40 cellular contexts compared by ENCODE assay signal in the genomic region with DNA sequence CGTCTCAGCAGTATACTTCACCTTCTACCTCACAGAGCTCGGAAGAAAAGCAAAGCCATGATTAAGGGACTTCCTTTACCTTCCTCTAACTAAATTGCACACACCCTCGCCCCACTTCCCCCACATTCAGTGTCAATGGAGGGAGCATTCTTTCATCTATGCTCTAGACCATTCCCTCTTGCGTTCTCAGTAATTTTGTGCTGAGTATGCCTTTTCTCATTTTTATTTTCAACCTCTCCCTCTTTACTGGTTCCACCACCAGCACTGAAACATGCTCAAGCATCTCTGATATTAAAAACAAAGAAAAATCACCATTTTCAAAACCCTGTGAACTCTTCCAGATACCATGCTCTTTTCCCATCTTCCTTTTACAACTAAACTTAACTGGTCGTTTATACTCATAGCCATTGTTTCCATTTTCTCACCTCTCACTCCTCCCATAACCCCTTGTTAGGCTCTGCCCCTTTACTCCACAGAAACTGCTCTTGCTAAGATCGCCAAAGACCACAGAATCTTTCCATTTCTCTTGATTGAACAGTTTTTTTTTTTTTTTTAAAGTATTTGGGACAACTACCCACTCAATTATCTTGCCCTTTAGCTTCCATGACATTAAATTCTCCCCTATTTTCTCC. TPM values are rescaled to one million over a fixed set of nuclear protein-coding genes. Genes with fewer than 3 reads are reported as not detected.
"Had no signal": no experiment of that assay in that cellular context is flagged by ENCODE, and none has a peak within 500 bp of the region (broad histone marks: within the 10 kb centered on the region; RNA-seq: fewer than 3 reads in every experiment).

No MANE protein-coding gene starts in this region.

- H3K4me3 Mint-ChIP-seq: activated B cell treated with CpG ODN at 0.5 μM for 24 hours; activated CD8-positive, alpha-beta T cell treated with anti-CD3 and anti-CD28 coated beads for 36 hours; activated naive CD8-positive, alpha-beta T cell treated with anti-CD3 and anti-CD28 coated beads, Interleukin-2, amount 10 ng/mL, durations not matched to agents 7 days and 5 days; activated T-cell treated with anti-CD3 and anti-CD28 coated beads, Interleukin-2, amount 50 U/mL, for 72 hours; activated T-helper 17 cell treated with anti-CD3 and anti-CD28 coated beads, Interleukin-2, amount 50 U/mL, for 72 hours; brain had no signal

- DNase-seq: activated B cell treated with CpG ODN at 0.5 μM for 24 hours; activated CD4-positive, alpha-beta T cell treated with anti-CD3 and anti-CD28 coated beads for 48 hours; activated CD4-positive, alpha-beta T cell treated with anti-CD3 and anti-CD28 coated beads, Interleukin-2, amount 50 U/mL, for 4 hours; activated CD4-positive, CD25-positive, alpha-beta regulatory T cell treated with anti-CD3 and anti-CD28 coated beads, Interleukin-2, amount 50 U/mL, for 72 hours; activated CD8-positive, alpha-beta T cell treated with anti-CD3 and anti-CD28 coated beads for 36 hours; activated effector memory CD4-positive, alpha-beta T cell treated with anti-CD3 and anti-CD28 coated beads, Interleukin-2, amount 50 U/mL, for 16 hours; activated naive CD4-positive, alpha-beta T cell; activated naive CD4-positive, alpha-beta T cell treated with anti-CD3 and anti-CD28 coated beads, Interleukin-2, amount 50 U/mL, for 16 hours; activated naive CD8-positive, alpha-beta T cell treated with anti-CD3 and anti-CD28 coated beads, Interleukin-2, amount 10 ng/mL, durations not matched to agents 7 days and 5 days; activated T-cell treated with anti-CD3 and anti-CD28 coated beads, Interleukin-2, amount 50 U/mL, for 1 hour; activated T-cell treated with anti-CD3 and anti-CD28 coated beads, Interleukin-2, amount 50 U/mL, for 72 hours; adrenal gland; caudate nucleus; Kasumi-1; KG1; MG63; NCI-H1048; NCI-H1105 treated with DMSO at 0.1 percent for 48 hours; NCI-H1436; NCI-H1694; NCI-H1930; NCI-H2081 treated with DMSO at 0.1 percent for 48 hours; NCI-H226; NCI-H446 treated with DMSO at 0.1 percent for 48 hours; NCI-H524; NCI-H69; NCI-H82; RPMI8226; SIG-M5; T-helper 1 cell; T-helper 2 cell; T-helper 9 cell had no signal

- H3K9me3 ChIP-seq: adrenal gland, MG63 had no signal

- H3K4me3 ChIP-seq: adrenal gland, MG63 had no signal

- ATAC-seq: activated CD8-positive, alpha-beta T cell treated with anti-CD3 and anti-CD28 coated beads for 36 hours; activated T-cell treated with anti-CD3 and anti-CD28 coated beads, Interleukin-2, amount 50 U/mL, for 72 hours; activated T-helper 17 cell treated with anti-CD3 and anti-CD28 coated beads, Interleukin-2, amount 50 U/mL, for 72 hours; Panc1; SK-N-SH treated with all-trans-retinoic acid at 6 μM for 48 hours had no signal

- H3K27ac ChIP-seq: adrenal gland, VCaP had no signal

- H3K4me1 ChIP-seq: adrenal gland had no signal

- H3K27me3 Mint-ChIP-seq: activated B cell treated with CpG ODN at 0.5 μM for 24 hours; activated CD8-positive, alpha-beta T cell treated with anti-CD3 and anti-CD28 coated beads for 36 hours; activated naive CD8-positive, alpha-beta T cell treated with anti-CD3 and anti-CD28 coated beads, Interleukin-2, amount 10 ng/mL, durations not matched to agents 7 days and 5 days; activated T-helper 17 cell treated with anti-CD3 and anti-CD28 coated beads, Interleukin-2, amount 50 U/mL, for 72 hours; brain had no signal

- H3K27ac Mint-ChIP-seq: activated B cell treated with CpG ODN at 0.5 μM for 24 hours; activated CD8-positive, alpha-beta T cell treated with anti-CD3 and anti-CD28 coated beads for 36 hours; activated naive CD8-positive, alpha-beta T cell treated with anti-CD3 and anti-CD28 coated beads, Interleukin-2, amount 10 ng/mL, durations not matched to agents 7 days and 5 days; activated T-cell treated with anti-CD3 and anti-CD28 coated beads, Interleukin-2, amount 50 U/mL, for 72 hours; activated T-helper 17 cell treated with anti-CD3 and anti-CD28 coated beads, Interleukin-2, amount 50 U/mL, for 72 hours; brain had no signal

- FAIRE-seq: bronchial epithelial cell had no signal

- H3K9me3 Mint-ChIP-seq: activated B cell treated with CpG ODN at 0.5 μM for 24 hours; activated CD8-positive, alpha-beta T cell treated with anti-CD3 and anti-CD28 coated beads for 36 hours; activated naive CD8-positive, alpha-beta T cell treated with anti-CD3 and anti-CD28 coated beads, Interleukin-2, amount 10 ng/mL, durations not matched to agents 7 days and 5 days; activated T-cell treated with anti-CD3 and anti-CD28 coated beads, Interleukin-2, amount 50 U/mL, for 72 hours; activated T-helper 17 cell treated with anti-CD3 and anti-CD28 coated beads, Interleukin-2, amount 50 U/mL, for 72 hours; brain had no signal

- H3K27me3 ChIP-seq: adrenal gland, MG63 had no signal

- H3K4me1 Mint-ChIP-seq: activated B cell treated with CpG ODN at 0.5 μM for 24 hours; activated naive CD8-positive, alpha-beta T cell treated with anti-CD3 and anti-CD28 coated beads, Interleukin-2, amount 10 ng/mL, durations not matched to agents 7 days and 5 days; activated T-helper 17 cell treated with anti-CD3 and anti-CD28 coated beads, Interleukin-2, amount 50 U/mL, for 72 hours; brain had no signal

RNA-seq across cellular contexts. Expression of gene SERPINE3, which starts 32.4 kb away (rescaled TPM):
- total RNA-seq: activated B cell treated with CpG ODN at 0.5 μM for 24 hours; activated CD8-positive, alpha-beta memory T cell treated with anti-CD3 and anti-CD28 coated beads for 36 hours; activated CD8-positive, alpha-beta T cell treated with anti-CD3 and anti-CD28 coated beads for 36 hours; activated naive CD8-positive, alpha-beta T cell treated with anti-CD3 and anti-CD28 coated beads, Interleukin-2, amount 10 ng/mL, durations not matched to agents 7 days and 5 days; activated T-cell treated with anti-CD3 and anti-CD28 coated beads, Interleukin-2, amount 50 U/mL, for 72 hours; activated T-helper 17 cell treated with anti-CD3 and anti-CD28 coated beads, Interleukin-2, amount 50 U/mL, for 72 hours; adrenal gland; bronchial epithelial cell; SK-MEL-5 had no signal
